ENCODE assay signal across 19 cellular contexts in genomic region chr19:29380581-29380980, GRCh38.
"Had no signal": no experiment of that assay in that cellular context is flagged by ENCODE, and none has a peak within 500 bp of the region (broad histone marks: within the 10 kb centered on the region; RNA-seq: fewer than 3 reads in every experiment).

No MANE protein-coding gene starts in this region.

- DNase-seq: activated CD4-positive, alpha-beta T cell treated with anti-CD3 and anti-CD28 coated beads, Interleukin-2, amount 10 ng/mL, durations not matched to agents 7 days and 5 days; activated CD4-positive, CD25-positive, alpha-beta regulatory T cell; activated naive CD4-positive, alpha-beta T cell treated with Interleukin-2 at 50 U/mL for 16 hours; cerebellar nuclear complex; dermis blood vessel endothelial cell; immature natural killer cell; left cardiac atrium; naive B cell; pancreas; SW 1271; thyroid gland had no signal

- H3K27ac Mint-ChIP-seq: activated CD4-positive, alpha-beta T cell treated with anti-CD3 and anti-CD28 coated beads, Interleukin-2, amount 10 ng/mL, durations not matched to agents 7 days and 5 days; activated T-helper 1 cell treated with anti-CD3 and anti-CD28 coated beads, Interleukin-12 subunit alpha, Interleukin-12 subunit beta, Interleukin-2, Interleukin-4 antibody, amounts not matched to agents 30 ng/mL and 10 ng/mL and 1 ng/mL, durations not matched to agents 14 hours and 24 hours and 36 hours; immature natural killer cell; naive B cell; stimulated activated naive CD8-positive, alpha-beta T cell treated with anti-CD3 and anti-CD28 coated beads, Interleukin-15, Interleukin-2, amounts not matched to agents 100 ng/mL and 50 ng/mL, for 24 hours; T-helper 2 cell treated with Interferon-gamma antibody and Interleukin-4, amounts not matched to agents 5 μg/mL and 100 μg/mL, for 36 hours had no signal

- H3K4me3 ChIP-seq: ascending aorta, breast epithelium, pancreas, SJSA1, smooth muscle cell, thyroid gland had no signal

- H3K27ac ChIP-seq: ascending aorta, breast epithelium, pancreas, SJSA1, thyroid gland had no signal

- H3K4me3 Mint-ChIP-seq: activated CD4-positive, alpha-beta T cell treated with anti-CD3 and anti-CD28 coated beads, Interleukin-2, amount 10 ng/mL, durations not matched to agents 7 days and 5 days; activated T-helper 1 cell treated with anti-CD3 and anti-CD28 coated beads, Interleukin-12 subunit alpha, Interleukin-12 subunit beta, Interleukin-2, Interleukin-4 antibody, amounts not matched to agents 30 ng/mL and 10 ng/mL and 1 ng/mL, durations not matched to agents 14 hours and 24 hours and 36 hours; immature natural killer cell; naive B cell; stimulated activated naive CD8-positive, alpha-beta T cell treated with anti-CD3 and anti-CD28 coated beads, Interleukin-15, Interleukin-2, amounts not matched to agents 100 ng/mL and 50 ng/mL, for 24 hours; T-helper 2 cell treated with Interferon-gamma antibody and Interleukin-4, amounts not matched to agents 5 μg/mL and 100 μg/mL, for 36 hours had no signal

- H3K9me3 ChIP-seq: ascending aorta, breast epithelium, pancreas, SJSA1, thyroid gland had no signal

- FAIRE-seq: frontal cortex, pancreas had no signal

- H3K4me2 ChIP-seq: smooth muscle cell had no signal

- H3K9me3 Mint-ChIP-seq: activated CD4-positive, alpha-beta T cell treated with anti-CD3 and anti-CD28 coated beads, Interleukin-2, amount 10 ng/mL, durations not matched to agents 7 days and 5 days; activated T-helper 1 cell treated with anti-CD3 and anti-CD28 coated beads, Interleukin-12 subunit alpha, Interleukin-12 subunit beta, Interleukin-2, Interleukin-4 antibody, amounts not matched to agents 30 ng/mL and 10 ng/mL and 1 ng/mL, durations not matched to agents 14 hours and 24 hours and 36 hours; immature natural killer cell; stimulated activated naive CD8-positive, alpha-beta T cell treated with anti-CD3 and anti-CD28 coated beads, Interleukin-15, Interleukin-2, amounts not matched to agents 100 ng/mL and 50 ng/mL, for 24 hours; T-helper 2 cell treated with Interferon-gamma antibody and Interleukin-4, amounts not matched to agents 5 μg/mL and 100 μg/mL, for 36 hours had no signal

- H3K27me3 ChIP-seq: ascending aorta, pancreas, SJSA1, thyroid gland had no signal

- ATAC-seq: left cardiac atrium, pancreas had no signal

- H3K4me1 ChIP-seq: ascending aorta, breast epithelium, pancreas, SJSA1, thyroid gland had no signal

- H3K36me3 ChIP-seq: ascending aorta, breast epithelium, pancreas, SJSA1, thyroid gland had no signal

- H3K4me1 Mint-ChIP-seq: activated CD4-positive, alpha-beta T cell treated with anti-CD3 and anti-CD28 coated beads, Interleukin-2, amount 10 ng/mL, durations not matched to agents 7 days and 5 days; immature natural killer cell; naive B cell had no signal
